8 cellular contexts compared by ENCODE assay signal in the genomic region with DNA sequence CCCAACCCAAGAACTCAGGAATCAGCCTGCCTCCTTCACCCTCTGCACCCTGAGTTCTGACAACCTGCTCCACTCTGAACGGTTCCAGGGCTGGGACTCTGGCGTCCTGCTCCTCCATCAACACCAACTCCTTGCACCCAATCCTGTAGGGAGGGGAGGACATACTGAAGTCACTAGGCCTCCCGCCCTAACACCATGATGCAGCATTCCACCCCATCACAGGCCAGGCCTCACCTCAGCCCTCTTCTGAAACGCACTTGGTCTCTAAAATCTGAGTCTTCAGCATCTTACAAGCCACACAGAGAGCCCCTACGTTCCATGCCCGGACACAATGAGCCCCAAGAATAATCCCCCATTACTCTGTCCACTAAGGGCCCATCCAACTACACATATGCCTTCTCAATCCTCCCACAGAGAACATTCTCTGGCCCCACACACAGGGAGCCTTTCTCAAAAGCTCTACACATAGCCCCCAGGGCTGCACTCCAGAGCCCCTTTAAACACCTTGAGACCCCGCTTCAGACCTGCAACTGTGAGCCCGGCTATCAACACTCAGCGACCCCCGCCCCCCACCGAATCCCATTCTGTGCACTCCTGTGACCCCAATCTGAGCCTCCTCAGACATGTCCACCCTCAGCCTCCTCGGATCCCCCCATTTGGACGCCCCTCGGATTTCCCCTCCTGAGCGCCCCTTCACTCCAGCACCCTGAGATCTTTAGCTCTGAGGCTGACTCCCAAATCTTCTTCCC. TPM values are rescaled to one million over a fixed set of nuclear protein-coding genes. Genes with fewer than 3 reads are reported as not detected.
A peak's percentile ranks its signal among the peaks of the same experiment; 100 is the strongest.
DNase-seq lines count a peak whose midpoint lies in the region; ATAC-seq and TF ChIP-seq lines count a peak whose summit lies in the region.

No MANE protein-coding gene starts in this region.

- peaks cover 7% of the 10 kb centered on the region for H3K4me1 ChIP-seq in PC-9 (replicated peaks; ENCODE audit: insufficient read depth)
- H3K4me1 ChIP-seq in parathyroid adenoma: peaks cover 11% of the 10 kb centered on the region

- H3K27ac ChIP-seq in PC-9 (no peak overlapping the region), epithelial cell of prostate (peak overlapping the region; percentile 25), parathyroid adenoma (peak overlapping the region; percentile 81)

- H2AFZ ChIP-seq in PC-9 (peak overlapping the region; percentile 89), parathyroid adenoma (peak overlapping the region; percentile 96)

- H3F3A ChIP-seq in PC-9 (ENCODE audit: insufficient read depth, low read depth): peaks cover 8% of the 10 kb centered on the region; the same call in 1 of the 2 replicates

- H3K79me2 ChIP-seq in PC-9 (ENCODE audit: low read depth) (peaks cover 19% of the 10 kb centered on the region), parathyroid adenoma (peaks cover 12% of the 10 kb centered on the region)

- CTCF ChIA-PET in Calu3 (lab: Charles Lee) (interaction anchor here (0.5 to 1.1 kb wide), 10 partner anchors 12 to 582 kb away, joined by 3 to 7 read pairs (median 4); a partner anchor contains a TSS), PC-9 (lab: Charles Lee) (interaction anchor here (1.0 kb wide), 1 partner anchor 155 kb away, joined by 8 read pairs; no protein-coding TSS in a partner anchor)

- peak overlapping the region; percentile 89 for H3K4me3 Mint-ChIP-seq in Calu3 (ENCODE audit: low read depth, unreplicated experiment)

- H3K4me2 ChIP-seq in PC-9 (peak overlapping the region; percentile 90), parathyroid adenoma (ENCODE audit: low read length) (peak overlapping the region; percentile 99)

- H3K36me3 ChIP-seq in PC-9 (ENCODE audit: low read depth) (no peaks in the 10 kb centered on the region), parathyroid adenoma (ENCODE audit: control insufficient read depth, insufficient read depth, low read length) (no peaks in the 10 kb centered on the region)

- POLR2A ChIA-PET in PC-9 (lab: Charles Lee; ENCODE audit: unreplicated experiment): interaction anchor here (0.5 to 1.2 kb wide), 5 partner anchors 24 to 201 kb away, joined by 3 to 7 read pairs (median 4); a partner anchor contains a TSS

- BruUV-seq in Calu3 (replicated peaks; lab: Mats Ljungman, UMichigan): no TSS peak
- BruUV-seq in PC-9 (replicated peaks; lab: Mats Ljungman, UMichigan): no TSS peak

- peak overlapping the region; percentile 70 for H3K4me3 ChIP-seq in PC-9
- peak overlapping the region; percentile 94 for H3K4me3 ChIP-seq in parathyroid adenoma (ENCODE audit: low read depth, low read length)

- H3K27me3 Mint-ChIP-seq in Calu3 (ENCODE audit: unreplicated experiment): no peaks in the 10 kb centered on the region

- no peaks in the 10 kb centered on the region for H3K9me3 ChIP-seq in PC-9 (ENCODE audit: insufficient read depth, low read depth)
- H3K9me3 ChIP-seq in parathyroid adenoma (ENCODE audit: control insufficient read depth, low read length): no peaks in the 10 kb centered on the region

- intact Hi-C loops in Calu3 (cut with micrococcal nuclease; ENCODE audit: unreplicated experiment) (loop anchor here (5.0 kb wide), 1 partner anchor 39 kb away; a partner anchor contains a TSS), PC-9 (cut with micrococcal nuclease; ENCODE audit: unreplicated experiment) (loop anchor here (1.0 kb wide), 1 partner anchor 41 kb away; a partner anchor contains a TSS)

- peaks cover 47% of the 10 kb centered on the region for H3K4me1 Mint-ChIP-seq in Calu3 (ENCODE audit: low read depth, unreplicated experiment)

- H4K20me1 ChIP-seq in PC-9 (ENCODE audit: insufficient read depth): no peaks in the 10 kb centered on the region

- no peak for DNase-seq in Calu3
- no peak for DNase-seq in PC-9
- DNase-seq in epithelial cell of prostate (ENCODE audit: low read depth, low spot score): no peak
- no peak for DNase-seq in NCI-H2107 (lab: John Stamatoyannopoulos, UW)
- DNase-seq in amniotic stem cell (lab: John Stamatoyannopoulos, UW): no peak
- no peak for DNase-seq in GOT3 (lab: John Stamatoyannopoulos, UW)

- no peak for ATAC-seq in GM19395 (IDR thresholded peaks at IDR 0.05; ENCODE audit: unreplicated experiment)

- H3K9ac ChIP-seq in parathyroid adenoma: peak overlapping the region; percentile 82

- no peaks in the 10 kb centered on the region for H3K9me3 Mint-ChIP-seq in Calu3 (ENCODE audit: low read depth, unreplicated experiment)

- H3K27ac Mint-ChIP-seq in Calu3 (ENCODE audit: unreplicated experiment): peak overlapping the region; percentile 81

- H3K9me2 ChIP-seq in PC-9 (ENCODE audit: insufficient read depth): no peaks in the 10 kb centered on the region

- H3K27me3 ChIP-seq in PC-9 (ENCODE audit: insufficient read depth, low read depth): no peaks in the 10 kb centered on the region
- H3K27me3 ChIP-seq in parathyroid adenoma (ENCODE audit: control insufficient read depth, insufficient read depth, low read length): no peaks in the 10 kb centered on the region

- H3K36me3 Mint-ChIP-seq in Calu3 (ENCODE audit: insufficient read depth, unreplicated experiment): peaks cover 34% of the 10 kb centered on the region

- TF ChIP-seq CTCF in Calu3 (IDR thresholded peaks at IDR 0.05; ENCODE audit: unreplicated experiment): no peak
- TF ChIP-seq CTCF in PC-9 (conservative IDR thresholded peaks at IDR 0.05): no peak
- TF ChIP-seq CTCF in parathyroid adenoma (IDR thresholded peaks at IDR 0.05): no peak

RNA-seq across cellular contexts. Expression of a gene that starts 0.6 kb away (rescaled TPM):
- total RNA-seq in Calu3 (2022) (52.6 and 56.7 TPM in 2 replicates), PC-9 (2021) (48.2 and 55.1 TPM in 2 replicates)

RNA-seq across cellular contexts. Expression of a gene that starts 4.8 kb away (rescaled TPM):
- total RNA-seq in Calu3 (2022): 19.7 and 23.5 TPM in 2 replicates
- total RNA-seq in PC-9 (2021): 36.6 and 39.5 TPM in 2 replicates

RNA-seq across cellular contexts. Expression of a gene that starts 18.5 kb away (rescaled TPM):
- total RNA-seq in Calu3 (2022): 16.9 and 17.1 TPM in 2 replicates
- 16.9 and 22.4 TPM in 2 replicates for total RNA-seq in PC-9 (2021)

RNA-seq across cellular contexts. Expression of a gene that starts 19.2 kb away (rescaled TPM):
- 3.1 and 3.5 TPM in 2 replicates for total RNA-seq in Calu3 (2022)
- 4.2 and 5.0 TPM in 2 replicates for total RNA-seq in PC-9 (2021)

RNA-seq across cellular contexts. Expression of a gene that starts 40.6 kb away (rescaled TPM):
- total RNA-seq in Calu3 (2022): 3.2 and 3.3 TPM in 2 replicates
- 5.2 and 6.2 TPM in 2 replicates for total RNA-seq in PC-9 (2021)
